Comparison of ENCODE assay signal across 9 cellular contexts in genomic region chr6:111478749-111479148, GRCh38. TPM values are rescaled to one million over a fixed set of nuclear protein-coding genes. Genes with fewer than 3 reads are reported as not detected.
DNase-seq lines count a peak whose midpoint lies in the region; ATAC-seq and TF ChIP-seq lines count a peak whose summit lies in the region.
"Had no signal": no experiment of that assay in that cellular context is flagged by ENCODE, and none has a peak within 500 bp of the region (broad histone marks: within the 10 kb centered on the region; RNA-seq: fewer than 3 reads in every experiment).

No MANE protein-coding gene starts in this region.

- no peaks in the 10 kb centered on the region for H3K4me1 ChIP-seq in prostate gland (replicated peaks)

- 9% methylated on average over 1 of the region's 1 CpG for WGBS in prostate gland

- no peaks in the 10 kb centered on the region for H3K36me3 ChIP-seq in prostate gland

- no peaks in the 10 kb centered on the region for H3K27me3 ChIP-seq in prostate gland (replicated peaks; ENCODE audit: insufficient read depth)

- peak in 3 of 4 experiments; percentile 34 to 61 (median 51) for TF ChIP-seq CTCF in prostate gland (IDR thresholded peaks at IDR 0.05)

- ATAC-seq in HG03060 (IDR thresholded peaks at IDR 0.05; ENCODE audit: low read depth, unreplicated experiment) (peak; percentile 29), HG02885 (IDR thresholded peaks at IDR 0.05; ENCODE audit: poor library complexity, unreplicated experiment) (no peak)

- DNase-seq in activated CD4-positive, alpha-beta T cell treated with anti-CD3 and anti-CD28 coated beads, Interleukin-2, amount 10 ng/mL, durations not matched to agents 24 days and 14 days = peak; percentile 68
- no peak for DNase-seq in activated CD4-positive, alpha-beta T cell treated with anti-CD3 and anti-CD28 coated beads for 48 hours
- DNase-seq in OCI-M1 (lab: John Stamatoyannopoulos, UW) = peak; percentile 90
- DNase-seq in erythroblast (lab: John Stamatoyannopoulos, UW) = peak; percentile 46 to 63
- DNase-seq in prostate gland (ENCODE audit: low spot score) = no peak
- DNase-seq in GM19240 (ENCODE audit: insufficient read length, low spot score) = no peak

- H3K9me3 Mint-ChIP-seq in activated CD4-positive, alpha-beta T cell treated with anti-CD3 and anti-CD28 coated beads, Interleukin-2, amount 10 ng/mL, durations not matched to agents 24 days and 14 days = no peaks in the 10 kb centered on the region
- H3K9me3 Mint-ChIP-seq: dendritic cell treated with granulocyte-macrophage colony-stimulating factor and Interleukin-4, amounts not matched to agents 40 ng/mL and 50 ng/mL, for 4 days had no signal

- H3K4me3 Mint-ChIP-seq in activated CD4-positive, alpha-beta T cell treated with anti-CD3 and anti-CD28 coated beads, Interleukin-2, amount 10 ng/mL, durations not matched to agents 24 days and 14 days = peak overlapping the region; percentile 20
- H3K4me3 Mint-ChIP-seq: dendritic cell treated with granulocyte-macrophage colony-stimulating factor and Interleukin-4, amounts not matched to agents 40 ng/mL and 50 ng/mL, for 4 days had no signal

- intact Hi-C loops in activated CD4-positive, alpha-beta T cell treated with anti-CD3 and anti-CD28 coated beads, Interleukin-2, amount 10 ng/mL, durations not matched to agents 24 days and 14 days (cut with micrococcal nuclease) = loop anchor here (1.0 to 5.0 kb wide), 2 partner anchors 116 to 219 kb away; a partner anchor contains a TSS
- intact Hi-C loops in prostate gland (cut with DNase I) = loop anchor here (5.0 kb wide), 3 partner anchors 56 to 221 kb away; a partner anchor contains a TSS

- H3K4me1 Mint-ChIP-seq in activated CD4-positive, alpha-beta T cell treated with anti-CD3 and anti-CD28 coated beads, Interleukin-2, amount 10 ng/mL, durations not matched to agents 24 days and 14 days = peaks cover 26% of the 10 kb centered on the region

- peak overlapping the region; percentile 70 for H3K27ac Mint-ChIP-seq in activated CD4-positive, alpha-beta T cell treated with anti-CD3 and anti-CD28 coated beads, Interleukin-2, amount 10 ng/mL, durations not matched to agents 24 days and 14 days
- H3K27ac Mint-ChIP-seq: dendritic cell treated with granulocyte-macrophage colony-stimulating factor and Interleukin-4, amounts not matched to agents 40 ng/mL and 50 ng/mL, for 4 days had no signal

- H3K9me3 ChIP-seq in prostate gland = no peaks in the 10 kb centered on the region

- peak overlapping the region; percentile 0 to 32 for H3K27ac ChIP-seq in prostate gland

- TF ChIP-seq POLR2A in erythroblast (IDR thresholded peaks at IDR 0.05; ENCODE audit: low read length) = no peak
- TF ChIP-seq POLR2A in prostate gland (IDR thresholded peaks at IDR 0.05) = no peak

- no peaks in the 10 kb centered on the region for H3K27me3 Mint-ChIP-seq in activated CD4-positive, alpha-beta T cell treated with anti-CD3 and anti-CD28 coated beads, Interleukin-2, amount 10 ng/mL, durations not matched to agents 24 days and 14 days
- H3K27me3 Mint-ChIP-seq: dendritic cell treated with granulocyte-macrophage colony-stimulating factor and Interleukin-4, amounts not matched to agents 40 ng/mL and 50 ng/mL, for 4 days had no signal

- peaks cover 3% of the 10 kb centered on the region for H3K36me3 Mint-ChIP-seq in activated CD4-positive, alpha-beta T cell treated with anti-CD3 and anti-CD28 coated beads, Interleukin-2, amount 10 ng/mL, durations not matched to agents 24 days and 14 days (ENCODE audit: low read depth)

- no peak overlapping the region for H3K4me3 ChIP-seq in prostate gland

RNA-seq across cellular contexts. Expression of gene REV3L, which starts 4.3 kb away (rescaled TPM):
- 14.0 and 20.8 TPM in 2 replicates for total RNA-seq in activated CD4-positive, alpha-beta T cell treated with anti-CD3 and anti-CD28 coated beads, Interleukin-2, amount 10 ng/mL, durations not matched to agents 24 days and 14 days
- total RNA-seq in prostate gland = 10 to 100 TPM; 20.0 to 44.2 TPM

Comparison
In these comparisons a context has a peak if more than half of its experiments do, and no peak if none do; other contexts are left out.
1. DNase-seq: peak in activated CD4-positive, alpha-beta T cell treated with anti-CD3 and anti-CD28 coated beads, Interleukin-2, amount 10 ng/mL, durations not matched to agents 24 days and 14 days (single experiment), OCI-M1 (single experiment) and erythroblast (2 of 2); none in activated CD4-positive, alpha-beta T cell treated with anti-CD3 and anti-CD28 coated beads for 48 hours (single experiment), prostate gland (single experiment) and GM19240 (single experiment).